In genomic region chr5:95862636-95863382, GRCh38 we compare ENCODE assay signal across 9 cellular contexts. TPM values are rescaled to one million over a fixed set of nuclear protein-coding genes. Genes with fewer than 3 reads are reported as not detected.
A peak's percentile ranks its signal among the peaks of the same experiment; 100 is the strongest.
DNase-seq lines count a peak whose midpoint lies in the region; ATAC-seq, FAIRE-seq and TF ChIP-seq lines count a peak whose summit lies in the region.
"Had no signal": no experiment of that assay in that cellular context is flagged by ENCODE, and none has a peak within 500 bp of the region (broad histone marks: within the 10 kb centered on the region; RNA-seq: fewer than 3 reads in every experiment).

No MANE protein-coding gene starts in this region.

- H3K36me3 Mint-ChIP-seq in activated naive CD8-positive, alpha-beta T cell treated with anti-CD3 and anti-CD28 coated beads, Interleukin-2, amount 50 U/mL, for 24 hours (ENCODE audit: low read depth): no peaks in the 10 kb centered on the region

- no peaks in the 10 kb centered on the region for H3K27me3 Mint-ChIP-seq in activated naive CD8-positive, alpha-beta T cell treated with anti-CD3 and anti-CD28 coated beads, Interleukin-2, amount 50 U/mL, for 24 hours

- H3K36me3 ChIP-seq in heart right ventricle: no peaks in the 10 kb centered on the region
- no peaks in the 10 kb centered on the region for H3K36me3 ChIP-seq in heart left ventricle
- no peaks in the 10 kb centered on the region for H3K36me3 ChIP-seq in right lobe of liver
- no peaks in the 10 kb centered on the region for H3K36me3 ChIP-seq in upper lobe of left lung
- H3K36me3 ChIP-seq in small intestine (ENCODE audit: control insufficient read depth in 2 of 2, insufficient read depth in 2 of 2, low read length in 2 of 2): no peaks in the 10 kb centered on the region

- H3K4me1 Mint-ChIP-seq in activated naive CD8-positive, alpha-beta T cell treated with anti-CD3 and anti-CD28 coated beads, Interleukin-2, amount 50 U/mL, for 24 hours: peaks cover 93% of the 10 kb centered on the region

- H3K9me3 ChIP-seq in heart right ventricle (no peaks in the 10 kb centered on the region), heart left ventricle (no peaks in the 10 kb centered on the region), right lobe of liver (no peaks in the 10 kb centered on the region), upper lobe of left lung (no peaks in the 10 kb centered on the region), small intestine (ENCODE audit: control insufficient read depth, low read depth) (no peaks in the 10 kb centered on the region)

- TF ChIP-seq CTCF in heart right ventricle (IDR thresholded peaks at IDR 0.05): no peak
- TF ChIP-seq CTCF in heart left ventricle (IDR thresholded peaks at IDR 0.05): no peak
- no peak for TF ChIP-seq CTCF in right lobe of liver (IDR thresholded peaks at IDR 0.05)
- no peak for TF ChIP-seq CTCF in upper lobe of left lung (IDR thresholded peaks at IDR 0.05)

- no peak for FAIRE-seq in small intestine (lab: Jason Lieb, UNC)

- H3K9me3 Mint-ChIP-seq in activated naive CD8-positive, alpha-beta T cell treated with anti-CD3 and anti-CD28 coated beads, Interleukin-2, amount 50 U/mL, for 24 hours: no peaks in the 10 kb centered on the region

- H3K4me1 ChIP-seq in heart right ventricle (peaks cover 4 to 82% (median 40%) of the 10 kb centered on the region in 9 donors), heart left ventricle (peaks cover 0 to 88% (median 34%) of the 10 kb centered on the region in 12 donors), right lobe of liver (peaks cover 0 to 77% (median 15%) of the 10 kb centered on the region in 4 donors), upper lobe of left lung (peaks cover 43 to 66% (median 55%) of the 10 kb centered on the region in 4 donors), small intestine (ENCODE audit: control insufficient read depth in 2 of 2, insufficient read depth in 1 of 2, low read depth in 1 of 2, low read length in 1 of 2) (peaks cover 4 to 15% of the 10 kb centered on the region in 2 donors)

- H3K27ac Mint-ChIP-seq in activated naive CD8-positive, alpha-beta T cell treated with anti-CD3 and anti-CD28 coated beads, Interleukin-2, amount 50 U/mL, for 24 hours: peak overlapping the region; percentile 83

- intact Hi-C loops in heart right ventricle (cut with DNase I) (loop anchor here in 5 of 10 donors (5.0 to 10.0 kb wide), 5 partner anchors 92 to 742 kb away; partner anchors contain the start of gene ELL2 (in 1 of the 5)), heart left ventricle (cut with DNase I) (loop anchor here in 6 of 10 donors (5.0 to 10.0 kb wide), 5 partner anchors 92 to 742 kb away; no protein-coding TSS in a partner anchor), right lobe of liver (cut with DNase I) (no loop called here)

- no peak for TF ChIP-seq POLR2A in heart left ventricle (IDR thresholded peaks at IDR 0.05)
- no peak for TF ChIP-seq POLR2A in right lobe of liver (IDR thresholded peaks at IDR 0.05)
- TF ChIP-seq POLR2A in upper lobe of left lung (IDR thresholded peaks at IDR 0.05): no peak

- H3K4me3 Mint-ChIP-seq in activated naive CD8-positive, alpha-beta T cell treated with anti-CD3 and anti-CD28 coated beads, Interleukin-2, amount 50 U/mL, for 24 hours: peak overlapping the region; percentile 13

- WGBS in heart right ventricle, 2 donors: 60 to 69% methylated on average over 9 of the region's 9 CpGs
- 66 to 74% (median 71%) methylated on average over 9 of the region's 9 CpGs for WGBS in heart left ventricle, 4 donors
- 37% methylated on average over 7 of the region's 9 CpGs for WGBS in right lobe of liver (ENCODE audit: insufficient coverage, low coverage, low lambda C conversion rate, missing lambda C conversion rate)
- 54 to 56% methylated on average over 9 of the region's 9 CpGs for WGBS in upper lobe of left lung, 2 donors
- 77 to 80% (median 78%) methylated on average over 9 of the region's 9 CpGs for WGBS in small intestine, 3 donors

- H3K27ac ChIP-seq in heart right ventricle (peak overlapping the region in 6 of 10 donors; percentile 11 to 90 (median 36)), heart left ventricle (peak overlapping the region in 5 of 12 donors; percentile 14 to 89 (median 52)), right lobe of liver (peak overlapping the region; percentile 94 to 97 (median 96)), upper lobe of left lung (peak overlapping the region; percentile 63 to 85 (median 81)), small intestine (ENCODE audit: low read depth in 1 of 2, low read length in 1 of 2) (peak overlapping the region in 1 of 2 donors; percentile 16)

- DNase-seq in heart right ventricle (no peak), heart left ventricle (no peak), right lobe of liver (peak in 1 of 3 donors; percentile 19), upper lobe of left lung (no peak), small intestine (no peak)
- no peak for DNase-seq in activated naive CD8-positive, alpha-beta T cell treated with anti-CD3 and anti-CD28 coated beads, Interleukin-2, amount 50 U/mL, for 24 hours
- DNase-seq: NCI-H748 treated with DMSO at 0.1 percent for 48 hours had no signal

- H3K27me3 ChIP-seq in heart right ventricle (no peaks in the 10 kb centered on the region), heart left ventricle (no peaks in the 10 kb centered on the region), right lobe of liver (no peaks in the 10 kb centered on the region), upper lobe of left lung (no peaks in the 10 kb centered on the region), small intestine (ENCODE audit: control insufficient read depth in 2 of 2, insufficient read depth in 2 of 2, low read length in 2 of 2) (no peaks in the 10 kb centered on the region)

- ATAC-seq in heart right ventricle (no peak), heart left ventricle (no peak), right lobe of liver (peak; percentile 0 to 4 (median 0)), upper lobe of left lung (ENCODE audit: low FRiP score in 2 of 2) (no peak), HG02884 (IDR thresholded peaks at IDR 0.05; ENCODE audit: unreplicated experiment) (no peak), HG02759 (IDR thresholded peaks at IDR 0.05; ENCODE audit: unreplicated experiment) (no peak)
- no peak for ATAC-seq in activated naive CD8-positive, alpha-beta T cell treated with anti-CD3 and anti-CD28 coated beads, Interleukin-2, amount 50 U/mL, for 24 hours

- no peak overlapping the region for H3K4me3 ChIP-seq in heart right ventricle
- no peak overlapping the region for H3K4me3 ChIP-seq in heart left ventricle
- no peak overlapping the region for H3K4me3 ChIP-seq in right lobe of liver
- H3K4me3 ChIP-seq in upper lobe of left lung: no peak overlapping the region
- H3K4me3 ChIP-seq in small intestine (ENCODE audit: low read depth in 1 of 2, low read length in 2 of 2): no peak overlapping the region

- TF ChIP-seq EP300 in upper lobe of left lung (IDR thresholded peaks at IDR 0.05): no peak

RNA-seq across cellular contexts. Expression of gene GLRX, which starts 40.3 kb away (rescaled TPM):
- total RNA-seq in heart right ventricle (100 to 1,000 TPM in 7 of 10 donors, 10 to 100 TPM in 3; 68.7 to 156 (median 111) TPM), heart left ventricle (100 to 1,000 TPM in 6 of 9 donors, 10 to 100 TPM in 3; 69.7 to 293 (median 114) TPM), right lobe of liver (100 to 1,000 TPM in 3 of 6 experiments, 10 to 100 TPM in 3; 40.2 to 228 (median 82.8) TPM), upper lobe of left lung (10 to 100 TPM; 22.0 to 99.9 (median 78.5) TPM)
- polyA plus RNA-seq in heart right ventricle (100 to 1,000 TPM in 1 of 2 donors, 10 to 100 TPM in 1; 51.6 to 116 TPM), heart left ventricle (100 to 1,000 TPM; 126 to 143 TPM), small intestine (100 to 1,000 TPM; 166 to 968 (median 721) TPM)

Comparison
In these comparisons a context has a peak if more than half of its experiments do, and no peak if none do; other contexts are left out.
1. ATAC-seq: peak in right lobe of liver (4 of 4); none in heart right ventricle (0 of 8), heart left ventricle (0 of 4), activated naive CD8-positive, alpha-beta T cell treated with anti-CD3 and anti-CD28 coated beads, Interleukin-2, amount 50 U/mL, for 24 hours (single experiment), upper lobe of left lung (0 of 2), HG02884 (single experiment) and HG02759 (single experiment).
2. intact Hi-C loops: an anchor here in heart left ventricle (5.0 to 10.0 kb wide); none called in right lobe of liver.